In genomic region chr5:39717186-39717897, GRCh38 we compare ENCODE assay signal across 18 cellular contexts.
DNase-seq lines count a peak whose midpoint lies in the region; ATAC-seq and TF ChIP-seq lines count a peak whose summit lies in the region.
"Had no signal": no experiment of that assay in that cellular context is flagged by ENCODE, and none has a peak within 500 bp of the region (broad histone marks: within the 10 kb centered on the region; RNA-seq: fewer than 3 reads in every experiment).

No MANE protein-coding gene starts in this region.

- H2AFZ ChIP-seq in neural progenitor cell (replicated peaks), result peak overlapping the region; percentile 91

- H3K27ac ChIP-seq in HUES6 (ENCODE audit: low read depth, low read length) (peak overlapping the region; percentile 5; the same call in 1 of the 2 replicates), neural progenitor cell (no peak overlapping the region)
- H3K27ac ChIP-seq: adrenal gland had no signal

- H3K4me1 ChIP-seq in HUES6 (ENCODE audit: control insufficient read depth, insufficient read depth, low read length) (peaks cover 4% of the 10 kb centered on the region), neural progenitor cell (no peaks in the 10 kb centered on the region)
- H3K4me1 ChIP-seq: BE2C had no signal

- no peaks in the 10 kb centered on the region for H3F3A ChIP-seq in neural progenitor cell (ENCODE audit: low read depth)

- H3K79me2 ChIP-seq in neural progenitor cell (ENCODE audit: low read depth), result no peaks in the 10 kb centered on the region

- H3K4me1 Mint-ChIP-seq in neural progenitor cell, result no peaks in the 10 kb centered on the region
- H3K4me1 Mint-ChIP-seq: naive thymus-derived CD4-positive, alpha-beta T cell had no signal

- DNase-seq in AG10803 (ENCODE audit: low read depth) (peak; percentile 80), dedifferentiated amniotic fluid mesenchymal stem cell (ENCODE audit: extremely low spot score) (peak; percentile 28), neural progenitor cell (ENCODE audit: low spot score) (no peak), DMS153 (lab: John Stamatoyannopoulos, UW) (no peak)
- no peak for DNase-seq in central memory CD4-positive, alpha-beta T cell
- DNase-seq: left cardiac atrium, NCI-H1048, NCI-H187 treated with DMSO at 0.1 percent for 48 hours, NCI-H345, posterior cingulate gyrus had no signal

- ATAC-seq in GM18519 (IDR thresholded peaks at IDR 0.05; ENCODE audit: low FRiP score, unreplicated experiment), result no peak

- H3K4me3 Mint-ChIP-seq in neural progenitor cell, result no peak overlapping the region
- H3K4me3 Mint-ChIP-seq: naive thymus-derived CD4-positive, alpha-beta T cell; stimulated activated memory B cell treated with anti-CD40 and anti-IgM and Interleukin-4, amounts not matched to agents 10 μg/mL and 1 μg/mL and 100 μg/mL, for 72 hours; WTC11 had no signal

- H4K20me1 ChIP-seq in neural progenitor cell (ENCODE audit: low read depth), result no peaks in the 10 kb centered on the region

- H3K27me3 Mint-ChIP-seq in neural progenitor cell (ENCODE audit: insufficient read depth, low read depth), result no peaks in the 10 kb centered on the region
- H3K27me3 Mint-ChIP-seq: stimulated activated memory B cell treated with anti-CD40 and anti-IgM and Interleukin-4, amounts not matched to agents 10 μg/mL and 1 μg/mL and 100 μg/mL, for 72 hours had no signal

- H3K36me3 ChIP-seq in HUES6 (ENCODE audit: control insufficient read depth, insufficient read depth, low read length), result no peaks in the 10 kb centered on the region
- H3K36me3 ChIP-seq in neural progenitor cell, result no peaks in the 10 kb centered on the region
- H3K36me3 ChIP-seq: adrenal gland, BE2C, HAP-1 had no signal

- H3K9ac ChIP-seq in HUES6 (ENCODE audit: low read length), result no peak overlapping the region
- no peak overlapping the region for H3K9ac ChIP-seq in neural progenitor cell

- no peak overlapping the region for H3K27ac Mint-ChIP-seq in neural progenitor cell
- H3K27ac Mint-ChIP-seq: naive thymus-derived CD4-positive, alpha-beta T cell; stimulated activated memory B cell treated with anti-CD40 and anti-IgM and Interleukin-4, amounts not matched to agents 10 μg/mL and 1 μg/mL and 100 μg/mL, for 72 hours had no signal

- H3K4me2 ChIP-seq in neural progenitor cell, result no peak overlapping the region

- H3K27me3 ChIP-seq in HUES6 (ENCODE audit: control insufficient read depth, insufficient read depth, low read length) (no peaks in the 10 kb centered on the region), neural progenitor cell (no peaks in the 10 kb centered on the region)
- H3K27me3 ChIP-seq: adrenal gland, BE2C had no signal

- H3K4me3 ChIP-seq in AG10803 (ENCODE audit: low read length) (no peak overlapping the region), HUES6 (ENCODE audit: low read depth, low read length) (no peak overlapping the region), neural progenitor cell (no peak overlapping the region)
- H3K4me3 ChIP-seq: adrenal gland, HAP-1 had no signal

- no peaks in the 10 kb centered on the region for H3K9me3 Mint-ChIP-seq in neural progenitor cell
- H3K9me3 Mint-ChIP-seq: naive thymus-derived CD4-positive, alpha-beta T cell; stimulated activated memory B cell treated with anti-CD40 and anti-IgM and Interleukin-4, amounts not matched to agents 10 μg/mL and 1 μg/mL and 100 μg/mL, for 72 hours had no signal

- TF ChIP-seq CTCF in AG10803 (conservative IDR thresholded peaks at IDR 0.05; ENCODE audit: low read length), result no peak
- no peak for TF ChIP-seq CTCF in neural progenitor cell (IDR thresholded peaks at IDR 0.05)

- H3K9me3 ChIP-seq in HUES6 (ENCODE audit: control insufficient read depth, insufficient read depth, low read depth, low read length) (no peaks in the 10 kb centered on the region), neural progenitor cell (ENCODE audit: low read depth) (no peaks in the 10 kb centered on the region)
- H3K9me3 ChIP-seq: adrenal gland, BE2C, HAP-1 had no signal

- no peaks in the 10 kb centered on the region for H3K36me3 Mint-ChIP-seq in neural progenitor cell
- H3K36me3 Mint-ChIP-seq: naive thymus-derived CD4-positive, alpha-beta T cell; stimulated activated memory B cell treated with anti-CD40 and anti-IgM and Interleukin-4, amounts not matched to agents 10 μg/mL and 1 μg/mL and 100 μg/mL, for 72 hours; WTC11 had no signal

Comparison
In these comparisons a context has a peak if more than half of its experiments do, and no peak if none do; other contexts are left out.
1. DNase-seq: peak in AG10803 (single experiment) and dedifferentiated amniotic fluid mesenchymal stem cell (single experiment); none in neural progenitor cell (single experiment), DMS153 (single experiment) and central memory CD4-positive, alpha-beta T cell (single experiment).